Comparison of ENCODE assay signal across 1 cellular context in the genomic region with DNA sequence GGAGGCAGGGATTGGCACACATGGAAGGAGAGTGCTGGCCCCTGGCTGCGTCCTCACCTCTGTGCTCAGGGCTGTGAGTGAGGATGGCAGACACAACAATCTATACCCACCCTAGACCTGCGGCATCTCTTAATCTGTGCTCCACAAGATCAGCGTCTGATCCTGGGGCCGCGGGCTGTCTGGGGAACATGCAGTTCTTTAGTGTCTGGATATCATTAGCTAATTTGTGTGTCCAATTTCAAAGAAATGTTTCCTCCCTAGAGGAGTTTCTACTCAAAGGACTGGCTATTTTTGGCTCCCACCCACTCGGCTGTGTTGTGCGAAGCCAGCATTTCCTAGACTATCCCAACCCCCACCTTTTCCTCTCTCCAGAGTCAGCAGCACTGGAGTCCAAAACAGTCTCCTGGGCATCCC.
TF ChIP-seq lines count a peak whose summit lies in the region.

No MANE protein-coding gene starts in this region.

TF ChIP-seq in SK-N-SH, 30 proteins besides CTCF, POLR2A, EP300 and RAD21 (continued from another document):
- TF ChIP-seq, protein P1, sequence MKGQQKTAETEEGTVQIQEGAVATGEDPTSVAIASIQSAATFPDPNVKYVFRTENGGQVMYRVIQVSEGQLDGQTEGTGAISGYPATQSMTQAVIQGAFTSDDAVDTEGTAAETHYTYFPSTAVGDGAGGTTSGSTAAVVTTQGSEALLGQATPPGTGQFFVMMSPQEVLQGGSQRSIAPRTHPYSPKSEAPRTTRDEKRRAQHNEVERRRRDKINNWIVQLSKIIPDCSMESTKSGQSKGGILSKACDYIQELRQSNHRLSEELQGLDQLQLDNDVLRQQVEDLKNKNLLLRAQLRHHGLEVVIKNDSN (IDR thresholded peaks at IDR 0.05; ENCODE audit: borderline replicate concordance, low read depth): no peak
- TF ChIP-seq RXRA (IDR thresholded peaks at IDR 0.05; ENCODE audit: borderline replicate concordance, low read depth) (no peak), MXI1 (IDR thresholded peaks at IDR 0.05; ENCODE audit: low read depth, low read length) (no peak), MEF2A (IDR thresholded peaks at IDR 0.05; ENCODE audit: borderline replicate concordance, low read depth) (no peak), FOXJ3 (CRISPR knock-in tag; IDR thresholded peaks at IDR 0.05) (no peak), FOSL2 (IDR thresholded peaks at IDR 0.05; ENCODE audit: borderline replicate concordance, low read depth) (no peak), JUND (IDR thresholded peaks at IDR 0.05) (no peak), ELF1 (IDR thresholded peaks at IDR 0.05) (no peak), TEAD4 (IDR thresholded peaks at IDR 0.05; ENCODE audit: borderline replicate concordance, insufficient read depth) (no peak), CHD2 (IDR thresholded peaks at IDR 0.05; ENCODE audit: low read length, partially characterized antibody) (peak; percentile 8), POLR2AphosphoS5 (IDR thresholded peaks at IDR 0.05; ENCODE audit: low read depth, low read length) (no peak), NFIC (IDR thresholded peaks at IDR 0.05; ENCODE audit: borderline replicate concordance) (no peak), EZH2phosphoT487 (IDR thresholded peaks at IDR 0.05; ENCODE audit: borderline replicate concordance, low read depth) (no peak)
- TF ChIP-seq, protein P2, sequence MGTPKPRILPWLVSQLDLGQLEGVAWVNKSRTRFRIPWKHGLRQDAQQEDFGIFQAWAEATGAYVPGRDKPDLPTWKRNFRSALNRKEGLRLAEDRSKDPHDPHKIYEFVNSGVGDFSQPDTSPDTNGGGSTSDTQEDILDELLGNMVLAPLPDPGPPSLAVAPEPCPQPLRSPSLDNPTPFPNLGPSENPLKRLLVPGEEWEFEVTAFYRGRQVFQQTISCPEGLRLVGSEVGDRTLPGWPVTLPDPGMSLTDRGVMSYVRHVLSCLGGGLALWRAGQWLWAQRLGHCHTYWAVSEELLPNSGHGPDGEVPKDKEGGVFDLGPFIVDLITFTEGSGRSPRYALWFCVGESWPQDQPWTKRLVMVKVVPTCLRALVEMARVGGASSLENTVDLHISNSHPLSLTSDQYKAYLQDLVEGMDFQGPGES (IDR thresholded peaks at IDR 0.05; ENCODE audit: low read depth, low read length): no peak
- TF ChIP-seq, protein P3, sequence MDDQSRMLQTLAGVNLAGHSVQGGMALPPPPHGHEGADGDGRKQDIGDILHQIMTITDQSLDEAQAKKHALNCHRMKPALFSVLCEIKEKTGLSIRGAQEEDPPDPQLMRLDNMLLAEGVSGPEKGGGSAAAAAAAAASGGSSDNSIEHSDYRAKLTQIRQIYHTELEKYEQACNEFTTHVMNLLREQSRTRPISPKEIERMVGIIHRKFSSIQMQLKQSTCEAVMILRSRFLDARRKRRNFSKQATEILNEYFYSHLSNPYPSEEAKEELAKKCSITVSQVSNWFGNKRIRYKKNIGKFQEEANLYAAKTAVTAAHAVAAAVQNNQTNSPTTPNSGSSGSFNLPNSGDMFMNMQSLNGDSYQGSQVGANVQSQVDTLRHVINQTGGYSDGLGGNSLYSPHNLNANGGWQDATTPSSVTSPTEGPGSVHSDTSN (IDR thresholded peaks at IDR 0.05): no peak
